ENCODE assay signal across 8 cellular contexts in the genomic region with DNA sequence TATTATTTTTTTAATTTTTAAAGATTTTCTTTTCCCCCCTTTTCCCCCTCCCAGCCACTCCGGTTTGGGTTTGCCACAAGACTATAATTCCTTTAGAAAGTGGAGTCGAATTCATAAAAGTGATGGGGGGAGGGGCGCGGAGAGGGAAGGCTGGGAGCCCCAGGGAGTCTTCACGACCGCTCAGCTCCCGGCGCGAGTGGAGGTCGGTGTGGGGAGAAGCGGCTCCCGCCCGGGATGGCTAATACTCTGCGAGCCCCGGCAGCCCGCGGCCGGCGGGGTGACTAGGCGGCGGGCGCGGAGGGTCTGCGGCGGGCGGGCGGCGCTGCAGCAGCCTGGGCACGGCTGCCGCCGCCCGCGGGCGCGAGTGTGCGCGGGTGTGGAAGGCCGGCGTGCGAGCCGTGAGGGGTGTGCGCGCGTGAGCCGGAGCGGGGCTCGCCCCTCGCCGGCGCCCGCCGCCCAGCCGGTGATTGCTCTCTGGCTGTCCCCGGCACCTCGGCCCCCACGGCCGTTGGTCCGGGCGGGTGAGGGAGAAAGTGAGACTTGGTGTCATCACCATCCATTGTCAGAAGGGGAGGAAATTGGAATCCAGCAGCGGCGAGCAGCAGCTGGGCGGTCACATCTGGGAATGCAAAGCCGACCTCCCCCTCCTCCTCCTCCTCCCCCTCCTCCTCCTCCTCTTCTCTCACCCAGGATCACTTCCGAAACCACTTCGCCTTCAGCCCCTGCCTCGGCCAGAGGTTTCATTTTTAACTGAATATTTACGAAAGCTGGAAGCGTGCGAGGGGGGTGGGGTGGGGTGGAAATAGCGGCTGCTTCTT. TPM values are rescaled to one million over a fixed set of nuclear protein-coding genes. Genes with fewer than 3 reads are reported as not detected.
A peak's percentile ranks its signal among the peaks of the same experiment; 100 is the strongest.
DNase-seq lines count a peak whose midpoint lies in the region; ATAC-seq and TF ChIP-seq lines count a peak whose summit lies in the region.

A gene with protein sequence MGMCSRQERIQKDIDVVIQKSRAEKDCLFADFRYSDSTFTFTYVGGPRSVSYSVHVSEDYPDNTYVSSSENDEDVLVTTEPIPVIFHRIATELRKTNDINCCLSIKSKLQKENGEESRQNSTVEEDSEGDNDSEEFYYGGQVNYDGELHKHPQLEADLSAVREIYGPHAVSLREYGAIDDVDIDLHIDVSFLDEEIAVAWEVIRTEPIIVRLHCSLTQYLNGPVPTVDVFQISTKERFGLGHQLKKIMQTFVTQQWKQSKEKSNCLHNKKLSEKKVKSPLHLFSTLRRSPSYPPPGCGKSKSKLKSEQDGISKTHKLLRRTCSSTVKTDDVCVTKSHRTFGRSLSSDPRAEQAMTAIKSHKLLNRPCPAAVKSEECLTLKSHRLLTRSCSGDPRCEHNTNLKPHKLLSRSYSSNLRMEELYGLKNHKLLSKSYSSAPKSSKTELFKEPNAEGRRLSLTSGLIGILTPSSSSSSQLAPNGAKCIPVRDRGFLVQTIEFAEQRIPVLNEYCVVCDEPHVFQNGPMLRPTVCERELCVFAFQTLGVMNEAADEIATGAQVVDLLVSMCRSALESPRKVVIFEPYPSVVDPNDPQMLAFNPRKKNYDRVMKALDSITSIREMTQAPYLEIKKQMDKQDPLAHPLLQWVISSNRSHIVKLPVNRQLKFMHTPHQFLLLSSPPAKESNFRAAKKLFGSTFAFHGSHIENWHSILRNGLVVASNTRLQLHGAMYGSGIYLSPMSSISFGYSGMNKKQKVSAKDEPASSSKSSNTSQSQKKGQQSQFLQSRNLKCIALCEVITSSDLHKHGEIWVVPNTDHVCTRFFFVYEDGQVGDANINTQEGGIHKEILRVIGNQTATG (plus strand): TSS at position 377 of the 818 bp plus-strand sequence. CDS start 459 bp downstream, outside the sequence.

- H3K4me3 ChIP-seq in NB4 (ENCODE audit: low read depth, low read length) (peak within 1 kb of the TSS; percentile 88), lower lobe of right lung (peak within 1 kb of the TSS; percentile 83)

- H3K9me3 ChIP-seq in ES-I3 (ENCODE audit: control insufficient read depth, insufficient read depth, low read length) (no peaks in the 10 kb centered on the region), lower lobe of right lung (no peaks in the 10 kb centered on the region)

- H3K9ac ChIP-seq in ES-I3 (ENCODE audit: low read depth, low read length): peak within 1 kb of the TSS; percentile 74

- H3K27me3 ChIP-seq in lower lobe of right lung (ENCODE audit: low read depth): no peaks in the 10 kb centered on the region

- intact Hi-C loops in lower lobe of right lung (cut with DNase I): no loop called here

- peak; percentile 64 to 75 for ATAC-seq in lower lobe of right lung

- H3K36me3 ChIP-seq in ES-I3 (ENCODE audit: insufficient read depth, low read length) (no peaks in the 10 kb centered on the region), lower lobe of right lung (no peaks in the 10 kb centered on the region)

- DNase-seq in H4 (ENCODE audit: low spot score): peak; percentile 47
- peak; percentile 89 for DNase-seq in NB4 (ENCODE audit: low read depth)
- DNase-seq in activated CD4-positive, alpha-beta T cell treated with anti-CD3 and anti-CD28 coated beads, Interleukin-2, amount 50 U/mL, for 24 hours (ENCODE audit: low read depth in 1 of 2, low spot score in 1 of 2): peak; percentile 21 to 28
- DNase-seq in ecto neural progenitor cell (ENCODE audit: low spot score): peak; percentile 82
- DNase-seq in lower lobe of right lung: peak; percentile 71
- peak; percentile 14 for DNase-seq in stimulated activated CD8-positive, alpha-beta memory T cell treated with anti-CD3 and anti-CD28 coated beads, Interleukin-12 subunit alpha, Interleukin-12 subunit beta, amount 100 ng/mL, for 1 hour (ENCODE audit: low read depth)
- DNase-seq in GM19238 (ENCODE audit: insufficient read length, low spot score): no peak

- TF ChIP-seq CTCF in NB4 (IDR thresholded peaks at IDR 0.05; ENCODE audit: low read depth, low read length) (no peak), lower lobe of right lung (IDR thresholded peaks at IDR 0.05) (no peak)

- TF ChIP-seq POLR2A in NB4 (IDR thresholded peaks at IDR 0.05; ENCODE audit: extremely low read depth, insufficient read length): peak; percentile 41

- H3K27ac ChIP-seq in lower lobe of right lung: peak within 1 kb of the TSS; percentile 97

- H3K4me1 ChIP-seq in ES-I3 (ENCODE audit: insufficient read depth, low read length) (no peaks in the 10 kb centered on the region), lower lobe of right lung (peaks cover 42% of the 10 kb centered on the region)

RNA-seq across cellular contexts. Expression of the gene that starts here (rescaled TPM):
- 5.7 and 12.8 TPM in 2 replicates for total RNA-seq in H4 (2014; rRNA removed; shearing (Covaris generic))
- 54.6 TPM for total RNA-seq in lower lobe of right lung
